In the genomic region with DNA sequence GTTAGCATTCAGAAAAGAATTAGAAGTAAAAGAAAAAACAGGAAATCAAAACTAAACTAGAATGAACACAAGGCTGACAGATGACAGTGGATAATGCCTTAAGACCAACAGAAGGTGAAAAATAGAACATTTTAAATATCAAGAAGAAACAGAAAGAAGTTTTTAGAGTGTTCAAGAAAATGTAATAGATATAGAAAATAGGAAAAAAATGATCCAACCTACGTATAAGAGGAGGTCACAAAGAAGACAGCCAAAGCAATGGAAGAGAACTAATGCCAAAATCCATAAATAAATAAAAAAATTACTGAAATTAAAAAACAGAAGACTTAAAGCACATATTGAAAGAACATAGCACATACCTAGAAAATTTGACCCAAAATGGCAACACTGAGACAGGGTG, we compare ENCODE assay signal across 28 cellular contexts. TPM values are rescaled to one million over a fixed set of nuclear protein-coding genes. Genes with fewer than 3 reads are reported as not detected.
"Had no signal": no experiment of that assay in that cellular context is flagged by ENCODE, and none has a peak within 500 bp of the region (broad histone marks: within the 10 kb centered on the region; RNA-seq: fewer than 3 reads in every experiment).

No MANE protein-coding gene starts in this region.

- H3K4me3 Mint-ChIP-seq: dendritic cell treated with granulocyte-macrophage colony-stimulating factor and Interleukin-4, amounts not matched to agents 40 ng/mL and 50 ng/mL, for 4 days; effector memory CD8-positive, alpha-beta T cell; endodermal cell; mesothelial cell of epicardium; naive B cell; naive thymus-derived CD8-positive, alpha-beta T cell had no signal

- ATAC-seq: effector memory CD8-positive, alpha-beta T cell; esophagus mucosa; foreskin keratinocyte; gastroesophageal sphincter; heart right ventricle; left cardiac atrium; left lung; left ventricle myocardium superior; lower lobe of right lung; mucosa of descending colon; naive thymus-derived CD8-positive, alpha-beta T cell had no signal

- H3K27me3 ChIP-seq: left lung had no signal

- DNase-seq: cortex of kidney; effector CD8-positive, alpha-beta T cell; effector memory CD8-positive, alpha-beta T cell; endodermal cell; erythroblast; esophagus squamous epithelium; heart right ventricle; hippocampal formation; left cardiac atrium; left lung; left ventricle myocardium superior; lower lobe of right lung; mesenchymal stem cell; mucosa of descending colon; naive B cell; naive thymus-derived CD8-positive, alpha-beta T cell had no signal

- H3K4me3 ChIP-seq: esophagus squamous epithelium, gastroesophageal sphincter, heart right ventricle, left lung, lower lobe of right lung, mucosa of descending colon had no signal

- H3K27ac Mint-ChIP-seq: dendritic cell treated with granulocyte-macrophage colony-stimulating factor and Interleukin-4, amounts not matched to agents 40 ng/mL and 50 ng/mL, for 4 days; effector memory CD8-positive, alpha-beta T cell; endodermal cell; mesothelial cell of epicardium had no signal

- H3K27ac ChIP-seq: epithelial cell of prostate, esophagus squamous epithelium, foreskin keratinocyte, gastroesophageal sphincter, heart right ventricle, left lung, lower lobe of right lung had no signal

- H3K4me1 ChIP-seq: esophagus squamous epithelium, foreskin keratinocyte, gastroesophageal sphincter, heart right ventricle, left lung, lower lobe of right lung had no signal

- H3K36me3 ChIP-seq: esophagus squamous epithelium, gastroesophageal sphincter, heart right ventricle, left lung, lower lobe of right lung had no signal

- H3K4me1 Mint-ChIP-seq: endodermal cell, mesothelial cell of epicardium, naive B cell had no signal

- H3K36me3 Mint-ChIP-seq: mesothelial cell of epicardium had no signal

RNA-seq across cellular contexts. Expression of a gene that starts 42.5 kb away (rescaled TPM):
- total RNA-seq: dermis microvascular lymphatic vessel endothelial cell; endodermal cell; esophagus squamous epithelium; fibroblast of villous mesenchyme; foreskin keratinocyte; frontal cortex; kidney epithelial cell; left cardiac atrium; left lung; left ventricle myocardium superior; lung microvascular endothelial cell; mucosa of descending colon; naive thymus-derived CD8-positive, alpha-beta T cell had no signal

RNA-seq across cellular contexts. Expression of a gene that starts 52.0 kb away (rescaled TPM):
- total RNA-seq: dermis microvascular lymphatic vessel endothelial cell; endodermal cell; fibroblast of villous mesenchyme; lung microvascular endothelial cell; myocyte; naive thymus-derived CD8-positive, alpha-beta T cell had no signal
